Comparison of ENCODE assay signal across 8 cellular contexts in the genomic region with DNA sequence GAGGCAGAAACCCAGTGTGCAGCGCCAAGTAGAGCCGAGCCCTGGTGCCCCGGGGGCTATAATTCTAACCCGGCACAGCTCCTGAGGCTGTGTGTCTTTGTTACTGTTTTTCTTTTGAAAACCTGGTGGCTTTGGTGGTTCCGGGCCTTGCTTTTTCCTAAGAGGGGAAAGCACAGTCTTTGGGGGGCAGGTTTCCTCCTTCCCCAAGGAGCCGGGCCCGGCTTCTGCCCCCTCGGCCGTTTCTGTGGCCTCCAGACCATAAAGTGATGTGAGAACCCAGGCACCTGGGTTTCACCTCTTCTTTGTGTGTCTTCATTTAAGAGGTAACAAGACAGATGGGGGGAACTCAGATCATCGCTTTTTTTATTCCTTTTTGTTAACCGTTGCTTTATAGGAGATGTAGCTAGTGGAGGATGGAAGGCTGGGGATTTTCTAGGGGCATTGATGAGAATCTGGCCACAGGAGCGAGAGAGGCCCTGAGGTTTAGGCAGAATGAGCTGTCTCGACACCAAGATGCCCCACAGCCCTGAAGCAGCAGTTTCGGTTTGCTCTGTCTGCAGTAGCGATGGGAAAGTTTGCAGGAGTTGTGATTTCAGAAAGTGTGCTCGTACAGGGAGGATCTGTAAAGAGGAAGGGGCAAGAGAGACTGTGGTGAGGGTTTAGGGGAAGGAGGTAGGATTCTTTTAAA.
DNase-seq lines count a peak whose midpoint lies in the region; ATAC-seq and TF ChIP-seq lines count a peak whose summit lies in the region.

No MANE protein-coding gene starts in this region.

- no peaks in the 10 kb centered on the region for H3K27me3 Mint-ChIP-seq in activated T-cell treated with anti-CD3 and anti-CD28 coated beads, Interleukin-2, amount 50 U/mL, for 4 hours (ENCODE audit: low read depth)
- H3K27me3 Mint-ChIP-seq in T-helper 1 cell treated with Interleukin-12 subunit alpha and Interleukin-12 subunit beta and Interleukin-4 antibody, amounts not matched to agents 30 μg/mL and 1 μg/mL, for 36 hours (ENCODE audit: low read depth), result no peaks in the 10 kb centered on the region

- peaks cover 10% of the 10 kb centered on the region for H3K4me1 Mint-ChIP-seq in activated T-cell treated with anti-CD3 and anti-CD28 coated beads, Interleukin-2, amount 50 U/mL, for 4 hours (ENCODE audit: low read depth)
- peaks cover 12% of the 10 kb centered on the region for H3K4me1 Mint-ChIP-seq in T-helper 1 cell treated with Interleukin-12 subunit alpha and Interleukin-12 subunit beta and Interleukin-4 antibody, amounts not matched to agents 30 μg/mL and 1 μg/mL, for 36 hours (ENCODE audit: low read depth)

- H3K27ac Mint-ChIP-seq in T-helper 1 cell treated with Interleukin-12 subunit alpha and Interleukin-12 subunit beta and Interleukin-4 antibody, amounts not matched to agents 30 μg/mL and 1 μg/mL, for 36 hours, result peak overlapping the region; percentile 73

- no peaks in the 10 kb centered on the region for H3K36me3 Mint-ChIP-seq in activated T-cell treated with anti-CD3 and anti-CD28 coated beads, Interleukin-2, amount 50 U/mL, for 4 hours (ENCODE audit: insufficient read depth)
- no peaks in the 10 kb centered on the region for H3K36me3 Mint-ChIP-seq in T-helper 1 cell treated with Interleukin-12 subunit alpha and Interleukin-12 subunit beta and Interleukin-4 antibody, amounts not matched to agents 30 μg/mL and 1 μg/mL, for 36 hours (ENCODE audit: low read depth)

- POLR2A ChIA-PET in RWPE1 (lab: Yijun Ruan, JAX; ENCODE audit: low non-redundant PET), result no interaction called here

- H3K4me3 Mint-ChIP-seq in activated T-cell treated with anti-CD3 and anti-CD28 coated beads, Interleukin-2, amount 50 U/mL, for 4 hours, result peak overlapping the region; percentile 68
- H3K4me3 Mint-ChIP-seq in T-helper 1 cell treated with Interleukin-12 subunit alpha and Interleukin-12 subunit beta and Interleukin-4 antibody, amounts not matched to agents 30 μg/mL and 1 μg/mL, for 36 hours, result peak overlapping the region; percentile 56

- no peak for DNase-seq in activated T-cell treated with anti-CD3 and anti-CD28 coated beads, Interleukin-2, amount 50 U/mL, for 4 hours
- no peak for DNase-seq in activated T-cell treated with anti-CD3 and anti-CD28 coated beads, Interleukin-2, amount 50 U/mL, for 1 hour
- peak; percentile 29 for DNase-seq in stimulated activated CD8-positive, alpha-beta memory T cell treated with anti-CD3 and anti-CD28 coated beads, Interleukin-4, amount 100 ng/mL, for 48 hours
- DNase-seq in RWPE1 (ENCODE audit: low spot score), result no peak
- no peak for DNase-seq in NCI-H2196 (lab: John Stamatoyannopoulos, UW; ENCODE audit: unreplicated experiment)
- DNase-seq in EL, result no peak

- no peaks in the 10 kb centered on the region for H3K9me3 Mint-ChIP-seq in activated T-cell treated with anti-CD3 and anti-CD28 coated beads, Interleukin-2, amount 50 U/mL, for 4 hours
- H3K9me3 Mint-ChIP-seq in T-helper 1 cell treated with Interleukin-12 subunit alpha and Interleukin-12 subunit beta and Interleukin-4 antibody, amounts not matched to agents 30 μg/mL and 1 μg/mL, for 36 hours, result no peaks in the 10 kb centered on the region

- CTCF ChIA-PET in RWPE1 (lab: Yijun Ruan, JAX), result no interaction called here

- TF ChIP-seq CTCF in RWPE1 (conservative IDR thresholded peaks at IDR 0.05; ENCODE audit: low read depth), result no peak

- peak; percentile 34 to 88 for ATAC-seq in activated T-cell treated with anti-CD3 and anti-CD28 coated beads, Interleukin-2, amount 50 U/mL, for 4 hours
- peak; percentile 92 for ATAC-seq in HG02852 (IDR thresholded peaks at IDR 0.05; ENCODE audit: unreplicated experiment)

- no peak overlapping the region for H3K27ac ChIP-seq in RWPE1
